8 cellular contexts compared by ENCODE assay signal in the genomic region with DNA sequence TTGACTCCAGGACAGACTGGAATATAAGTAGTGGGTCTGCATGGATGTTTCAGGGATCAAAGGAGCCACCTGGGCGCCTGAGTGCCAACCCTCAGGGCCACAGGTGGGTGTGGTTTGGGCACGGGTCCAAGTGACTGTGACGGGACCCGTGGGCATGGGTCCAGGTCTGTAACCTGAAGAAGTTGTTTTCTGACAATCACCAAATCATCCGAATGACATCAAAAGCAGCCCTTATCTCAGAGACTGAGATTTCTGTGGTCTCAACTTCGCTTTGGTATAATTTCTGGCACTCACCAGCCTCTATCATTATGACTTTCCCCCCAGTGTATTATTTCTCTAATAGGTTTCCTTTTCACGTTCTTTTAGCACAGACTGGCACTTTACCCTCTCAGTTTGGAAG. TPM values are rescaled to one million over a fixed set of nuclear protein-coding genes. Genes with fewer than 3 reads are reported as not detected.
DNase-seq lines count a peak whose midpoint lies in the region; ATAC-seq, FAIRE-seq and TF ChIP-seq lines count a peak whose summit lies in the region.

No MANE protein-coding gene starts in this region.

- H3K9me3 Mint-ChIP-seq in natural killer cell treated with Interleukin-12 subunit alpha and Interleukin-12 subunit beta and Interleukin-15 and Interleukin-18, amount 100 ng/mL, for 72 hours = no peaks in the 10 kb centered on the region
- H3K9me3 Mint-ChIP-seq in natural killer cell (no peaks in the 10 kb centered on the region), CD14-positive monocyte (no peaks in the 10 kb centered on the region)
- H3K9me3 Mint-ChIP-seq in activated T-helper 17 cell treated with anti-CD3 and anti-CD28 coated beads, Interleukin-2, amount 50 U/mL, for 72 hours = no peaks in the 10 kb centered on the region

- H3K4me1 Mint-ChIP-seq in natural killer cell treated with Interleukin-12 subunit alpha and Interleukin-12 subunit beta and Interleukin-15 and Interleukin-18, amount 100 ng/mL, for 72 hours (ENCODE audit: low read depth in 2 of 2) = peaks cover 21 to 25% of the 10 kb centered on the region in 2 donors
- H3K4me1 Mint-ChIP-seq in natural killer cell (peaks cover 0 to 13% of the 10 kb centered on the region in 2 donors), CD14-positive monocyte (no peaks in the 10 kb centered on the region)
- peaks cover 11% of the 10 kb centered on the region for H3K4me1 Mint-ChIP-seq in activated T-helper 17 cell treated with anti-CD3 and anti-CD28 coated beads, Interleukin-2, amount 50 U/mL, for 72 hours

- H3K36me3 ChIP-seq in HepG2 (replicated peaks in 1 of 2; ENCODE audit: control insufficient read depth in 1 of 2, insufficient read depth in 2 of 2, low read length in 2 of 2) = peaks cover 2 to 24% of the 10 kb centered on the region in 2 experiments; a peak in 2 of 5 replicates

- no peaks in the 10 kb centered on the region for H3K9me3 ChIP-seq in HepG2 (ENCODE audit: low read length)

- peaks cover 25% of the 10 kb centered on the region for H3K36me3 Mint-ChIP-seq in natural killer cell treated with Interleukin-12 subunit alpha and Interleukin-12 subunit beta and Interleukin-15 and Interleukin-18, amount 100 ng/mL, for 72 hours
- H3K36me3 Mint-ChIP-seq in natural killer cell = peaks cover 25% of the 10 kb centered on the region
- peaks cover 59% of the 10 kb centered on the region for H3K36me3 Mint-ChIP-seq in activated T-helper 17 cell treated with anti-CD3 and anti-CD28 coated beads, Interleukin-2, amount 50 U/mL, for 72 hours (ENCODE audit: low read depth)
- peaks cover 90 to 99% of the 10 kb centered on the region in 2 donors for H3K36me3 Mint-ChIP-seq in CD14-positive monocyte

- no peaks in the 10 kb centered on the region for H3K79me2 ChIP-seq in HepG2 (ENCODE audit: insufficient read depth, low read length)

- intact Hi-C loops in natural killer cell (cut with micrococcal nuclease) (no loop called here), HepG2 (cut with micrococcal nuclease; ENCODE audit: unreplicated experiment) (no loop called here), CD14-positive monocyte (cut with micrococcal nuclease) (no loop called here)

- no peak for TF ChIP-seq POLR2A in HepG2 (IDR thresholded peaks at IDR 0.05; ENCODE audit: insufficient read depth in 1 of 2, low read depth in 2 of 2, low read length in 2 of 2)

- CTCF ChIA-PET in HepG2 (lab: Yijun Ruan, JAX; ENCODE audit: low intra/inter-chr PET ratio, low total read pairs) = no interaction called here

- no peak for TF ChIP-seq RAD21 in HepG2 (CRISPR knock-in tag; IDR thresholded peaks at IDR 0.05)

- POLR2A ChIA-PET in HepG2 (lab: Yijun Ruan, JAX) = no interaction called here

- no peak overlapping the region for H2AFZ ChIP-seq in HepG2 (ENCODE audit: low read length)

- FAIRE-seq in HepG2 (lab: Jason Lieb, UNC) (no peak), urothelium cell line (lab: Jason Lieb, UNC) (no peak)

- H3K27ac Mint-ChIP-seq in natural killer cell treated with Interleukin-12 subunit alpha and Interleukin-12 subunit beta and Interleukin-15 and Interleukin-18, amount 100 ng/mL, for 72 hours = peak overlapping the region; percentile 12 to 26
- H3K27ac Mint-ChIP-seq in natural killer cell (peak overlapping the region in 1 of 2 donors; percentile 73), CD14-positive monocyte (no peak overlapping the region)
- H3K27ac Mint-ChIP-seq in activated T-helper 17 cell treated with anti-CD3 and anti-CD28 coated beads, Interleukin-2, amount 50 U/mL, for 72 hours = peak overlapping the region; percentile 56

- peak overlapping the region; percentile 34; the same call in 1 of the 2 replicates for H3K4me2 ChIP-seq in HepG2 (ENCODE audit: low read depth, low read length)

- BruUV-seq in HepG2 (replicated peaks; lab: Mats Ljungman, UMichigan) = no TSS peak

- no peaks in the 10 kb centered on the region for H4K20me1 ChIP-seq in HepG2 (ENCODE audit: insufficient read depth, low read length)

- no peaks in the 10 kb centered on the region for H3K27me3 ChIP-seq in HepG2 (ENCODE audit: control insufficient read depth in 1 of 2, insufficient read depth in 2 of 2, low read length in 2 of 2)

- in situ Hi-C loops in HepG2 (cut with HindIII; ENCODE audit: extremely low pct_ligation_motif_present, low pct_unique_long_range_greater_than_20kb) = no loop called here

- DNase-seq in natural killer cell treated with Interleukin-12 subunit alpha and Interleukin-12 subunit beta and Interleukin-15 and Interleukin-18, amount 100 ng/mL, for 72 hours (ENCODE audit: low spot score) = no peak
- no peak for DNase-seq in natural killer cell
- peak; percentile 15 for DNase-seq in HepG2 (ENCODE audit: low spot score)
- peak; percentile 31 for DNase-seq in urothelium cell line (ENCODE audit: low spot score)
- no peak for DNase-seq in NCI-H187 (lab: John Stamatoyannopoulos, UW)
- no peak for DNase-seq in CD14-positive monocyte (ENCODE audit: low spot score)

- no peaks in the 10 kb centered on the region for H3K27me3 Mint-ChIP-seq in natural killer cell treated with Interleukin-12 subunit alpha and Interleukin-12 subunit beta and Interleukin-15 and Interleukin-18, amount 100 ng/mL, for 72 hours
- H3K27me3 Mint-ChIP-seq in natural killer cell (ENCODE audit: low read depth in 2 of 2) (no peaks in the 10 kb centered on the region), CD14-positive monocyte (ENCODE audit: low read depth in 3 of 3) (no peaks in the 10 kb centered on the region)
- H3K27me3 Mint-ChIP-seq in activated T-helper 17 cell treated with anti-CD3 and anti-CD28 coated beads, Interleukin-2, amount 50 U/mL, for 72 hours = no peaks in the 10 kb centered on the region

- TF ChIP-seq CTCF in natural killer cell (IDR thresholded peaks at IDR 0.05) = no peak
- TF ChIP-seq CTCF in HepG2 (CRISPR knock-in tag; IDR thresholded peaks at IDR 0.05) = no peak
- no peak for TF ChIP-seq CTCF in CD14-positive monocyte (IDR thresholded peaks at IDR 0.05)

- no peak overlapping the region for H3K4me3 ChIP-seq in HepG2 (replicated peaks in 1 of 3; ENCODE audit: insufficient read depth in 1 of 3, low read depth in 2 of 3, low read length in 3 of 3)

- peak overlapping the region; percentile 13 for H3K27ac ChIP-seq in HepG2 (ENCODE audit: extremely low read length, insufficient read depth, low read length)

- TF ChIP-seq EP300 in HepG2 (IDR thresholded peaks at IDR 0.05; ENCODE audit: low read depth in 2 of 2, low read length in 2 of 2) = no peak
- TF ChIP-seq EP300 in HepG2 (CRISPR knock-in tag; IDR thresholded peaks at IDR 0.05; ENCODE audit: borderline replicate concordance) = no peak

- H3K9ac ChIP-seq in HepG2 (ENCODE audit: insufficient read depth, low read depth, low read length) = peak overlapping the region; percentile 19; the same call in 1 of the 2 replicates

- no peak overlapping the region for H3K4me3 Mint-ChIP-seq in natural killer cell treated with Interleukin-12 subunit alpha and Interleukin-12 subunit beta and Interleukin-15 and Interleukin-18, amount 100 ng/mL, for 72 hours
- no peak overlapping the region for H3K4me3 Mint-ChIP-seq in natural killer cell
- peak overlapping the region; percentile 31 for H3K4me3 Mint-ChIP-seq in activated T-helper 17 cell treated with anti-CD3 and anti-CD28 coated beads, Interleukin-2, amount 50 U/mL, for 72 hours
- no peak overlapping the region for H3K4me3 Mint-ChIP-seq in CD14-positive monocyte

- H3K4me1 ChIP-seq in HepG2 (ENCODE audit: insufficient read depth, low read length) = peaks cover 45% of the 10 kb centered on the region

- ATAC-seq in natural killer cell treated with Interleukin-12 subunit alpha and Interleukin-12 subunit beta and Interleukin-15 and Interleukin-18, amount 100 ng/mL, for 72 hours = peak in 1 of 2 donors; percentile 6
- no peak for ATAC-seq in natural killer cell
- peak; percentile 75 for ATAC-seq in activated T-helper 17 cell treated with anti-CD3 and anti-CD28 coated beads, Interleukin-2, amount 50 U/mL, for 72 hours (replicated peaks)
- ATAC-seq in HepG2 = no peak
- ATAC-seq in HG02759 (IDR thresholded peaks at IDR 0.05; ENCODE audit: unreplicated experiment) = no peak

- 84% methylated on average over 5 of the region's 7 CpGs for WGBS in HepG2 (ENCODE audit: low lambda C conversion rate)

RNA-seq across cellular contexts. Expression of a gene that starts 24.4 kb away (rescaled TPM):
- total RNA-seq in natural killer cell treated with Interleukin-12 subunit alpha and Interleukin-12 subunit beta and Interleukin-15 and Interleukin-18, amount 100 ng/mL, for 72 hours = under 1 TPM in 1 of 2 donors, not detected in 1; 0.48 TPM
- total RNA-seq in natural killer cell = not detected
- total RNA-seq in activated T-helper 17 cell treated with anti-CD3 and anti-CD28 coated beads, Interleukin-2, amount 50 U/mL, for 72 hours = not detected
- not detected in 2 replicates for total RNA-seq in HepG2 (2016; rRNA removed; fragmentation: Illumina TruSeq; extraction: Trizol)
- total RNA-seq in HepG2 (2016; cell fraction: cytosol; rRNA removed; fragmentation: Illumina TruSeq; extraction: Trizol; ENCODE audit: low read depth) = not detected in 2 replicates
- 0.24 TPM in 1 of 2 replicates, not detected in the other for total RNA-seq in HepG2 (2016; cell fraction: insoluble cytoplasmic fraction; rRNA removed; fragmentation: Illumina TruSeq; extraction: Trizol)
- total RNA-seq in HepG2 (2016; cell fraction: membrane; rRNA removed; fragmentation: Illumina TruSeq; extraction: Trizol) = not detected in 2 replicates
- total RNA-seq in HepG2 (2016; cell fraction: nucleus; rRNA removed; fragmentation: Illumina TruSeq; extraction: Trizol) = not detected in 2 replicates
- 0.07 and 0.22 TPM in 2 replicates for polyA plus RNA-seq in HepG2 (2011; rRNA removed)
- 0.05 and 0.13 TPM in 2 replicates for polyA plus RNA-seq in HepG2 (2011; cell fraction: cytosol; rRNA removed)
- polyA plus RNA-seq in HepG2 (2011; cell fraction: nucleus; rRNA removed) = 0.57 and 0.61 TPM in 2 replicates
- polyA plus RNA-seq in HepG2 (2012) = 0.35 TPM in 1 of 2 replicates, not detected in the other
- not detected in 2 replicates for polyA plus RNA-seq in HepG2 (2016; cell fraction: cytosol; fragmentation: Illumina TruSeq; extraction: Trizol; ENCODE audit: low read depth)
- polyA plus RNA-seq in HepG2 (2016; cell fraction: insoluble cytoplasmic fraction; fragmentation: Illumina TruSeq; extraction: Trizol; ENCODE audit: low read depth) = not detected in 2 replicates
- not detected in 2 replicates for polyA plus RNA-seq in HepG2 (2016; cell fraction: membrane; fragmentation: Illumina TruSeq; extraction: Trizol; ENCODE audit: low read depth)
- not detected in 2 replicates for polyA plus RNA-seq in HepG2 (2016; cell fraction: nucleus; fragmentation: Illumina TruSeq; extraction: Trizol; ENCODE audit: insufficient read depth, low read depth)
- polyA minus RNA-seq in HepG2 (2011; rRNA and poly(A)+ RNA removed; ENCODE audit: low replicate concordance) = not detected in 2 replicates
- polyA minus RNA-seq in HepG2 (2011; cell fraction: cytosol; rRNA and poly(A)+ RNA removed) = not detected in 2 replicates
- polyA minus RNA-seq in HepG2 (2011; cell fraction: nucleus; rRNA and poly(A)+ RNA removed) = not detected in 2 replicates
- polyA plus RNA-seq in CD14-positive monocyte = not detected

RNA-seq across cellular contexts. Expression of a gene that starts 46.8 kb away (rescaled TPM):
- 100 to 1,000 TPM; 131 to 238 TPM for total RNA-seq in natural killer cell treated with Interleukin-12 subunit alpha and Interleukin-12 subunit beta and Interleukin-15 and Interleukin-18, amount 100 ng/mL, for 72 hours
- 10 to 100 TPM; 22.3 to 27.9 (median 22.7) TPM for total RNA-seq in natural killer cell
- 100 to 1,000 TPM; 210 to 232 TPM for total RNA-seq in activated T-helper 17 cell treated with anti-CD3 and anti-CD28 coated beads, Interleukin-2, amount 50 U/mL, for 72 hours
- 68.8 and 99.2 TPM in 2 replicates for total RNA-seq in HepG2 (2016; rRNA removed; fragmentation: Illumina TruSeq; extraction: Trizol)
- total RNA-seq in HepG2 (2016; cell fraction: cytosol; rRNA removed; fragmentation: Illumina TruSeq; extraction: Trizol; ENCODE audit: low read depth) = 12.0 and 12.8 TPM in 2 replicates
- 67.0 and 92.2 TPM in 2 replicates for total RNA-seq in HepG2 (2016; cell fraction: insoluble cytoplasmic fraction; rRNA removed; fragmentation: Illumina TruSeq; extraction: Trizol)
- 23.1 and 27.0 TPM in 2 replicates for total RNA-seq in HepG2 (2016; cell fraction: membrane; rRNA removed; fragmentation: Illumina TruSeq; extraction: Trizol)
- 88.5 and 91.5 TPM in 2 replicates for total RNA-seq in HepG2 (2016; cell fraction: nucleus; rRNA removed; fragmentation: Illumina TruSeq; extraction: Trizol)
- polyA plus RNA-seq in HepG2 (2011; rRNA removed) = 10.4 and 15.7 TPM in 2 replicates
- polyA plus RNA-seq in HepG2 (2011; cell fraction: cytosol; rRNA removed) = 6.7 and 6.9 TPM in 2 replicates
- 16.3 and 28.4 TPM in 2 replicates for polyA plus RNA-seq in HepG2 (2011; cell fraction: nucleus; rRNA removed)
- polyA plus RNA-seq in HepG2 (2012) = 14.9 and 23.3 TPM in 2 replicates
- 4.4 and 5.3 TPM in 2 replicates for polyA plus RNA-seq in HepG2 (2016; cell fraction: cytosol; fragmentation: Illumina TruSeq; extraction: Trizol; ENCODE audit: low read depth)
- 41.9 and 46.3 TPM in 2 replicates for polyA plus RNA-seq in HepG2 (2016; cell fraction: insoluble cytoplasmic fraction; fragmentation: Illumina TruSeq; extraction: Trizol; ENCODE audit: low read depth)
- 7.1 and 9.0 TPM in 2 replicates for polyA plus RNA-seq in HepG2 (2016; cell fraction: membrane; fragmentation: Illumina TruSeq; extraction: Trizol; ENCODE audit: low read depth)
- 81.0 and 91.9 TPM in 2 replicates for polyA plus RNA-seq in HepG2 (2016; cell fraction: nucleus; fragmentation: Illumina TruSeq; extraction: Trizol; ENCODE audit: insufficient read depth, low read depth)
- 18.2 and 76.1 TPM in 2 replicates for polyA minus RNA-seq in HepG2 (2011; rRNA and poly(A)+ RNA removed; ENCODE audit: low replicate concordance)
- 15.2 and 17.1 TPM in 2 replicates for polyA minus RNA-seq in HepG2 (2011; cell fraction: cytosol; rRNA and poly(A)+ RNA removed)
- polyA minus RNA-seq in HepG2 (2011; cell fraction: nucleus; rRNA and poly(A)+ RNA removed) = 43.0 and 46.0 TPM in 2 replicates
- 1 to 10 TPM; 1.5 to 2.6 TPM for polyA plus RNA-seq in CD14-positive monocyte

Comparison
In these comparisons a context has a peak if more than half of its experiments do, and no peak if none do; other contexts are left out.
1. DNase-seq: peak in HepG2 (single experiment) and urothelium cell line (single experiment); none in natural killer cell treated with Interleukin-12 subunit alpha and Interleukin-12 subunit beta and Interleukin-15 and Interleukin-18, amount 100 ng/mL, for 72 hours (single experiment), natural killer cell (single experiment), NCI-H187 (0 of 2) and CD14-positive monocyte (single experiment).
2. H3K27ac Mint-ChIP-seq: peak in natural killer cell treated with Interleukin-12 subunit alpha and Interleukin-12 subunit beta and Interleukin-15 and Interleukin-18, amount 100 ng/mL, for 72 hours (2 of 2) and activated T-helper 17 cell treated with anti-CD3 and anti-CD28 coated beads, Interleukin-2, amount 50 U/mL, for 72 hours (single experiment); none in CD14-positive monocyte (0 of 7).